ENCODE assay signal across 11 cellular contexts in the genomic region with DNA sequence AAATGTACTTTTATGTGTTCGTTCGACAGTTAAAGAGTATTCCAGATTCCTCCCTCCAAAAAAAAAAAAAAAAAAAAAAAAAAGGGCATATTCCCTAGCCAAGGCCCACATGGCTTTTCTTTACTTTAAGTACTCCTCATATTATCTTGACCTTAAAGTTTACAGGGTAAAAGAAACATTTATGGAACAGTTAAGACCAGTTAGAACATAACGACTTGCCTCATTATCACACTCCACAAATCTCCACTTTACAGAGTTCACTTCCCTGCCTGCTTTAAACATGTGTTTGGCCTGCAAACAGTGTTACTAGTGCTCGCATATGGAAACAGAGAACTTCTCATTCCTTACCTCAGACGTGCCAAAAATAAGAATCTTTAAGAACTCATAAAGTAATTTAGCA.
"Had no signal": no experiment of that assay in that cellular context is flagged by ENCODE, and none has a peak within 500 bp of the region (broad histone marks: within the 10 kb centered on the region; RNA-seq: fewer than 3 reads in every experiment).

No MANE protein-coding gene starts in this region.

- H3K27ac ChIP-seq: coronary artery, epithelial cell of prostate had no signal

- H3K4me3 ChIP-seq: coronary artery had no signal

- DNase-seq: activated CD4-positive, alpha-beta T cell treated with anti-CD3 and anti-CD28 coated beads, Interleukin-2, amount 10 ng/mL, durations not matched to agents 7 days and 5 days; activated CD4-positive, CD25-positive, alpha-beta regulatory T cell; activated effector memory CD4-positive, alpha-beta T cell treated with Interleukin-2 at 50 U/mL for 16 hours; central memory CD4-positive, alpha-beta T cell; effector CD8-positive, alpha-beta T cell; immature natural killer cell; stimulated activated CD4-positive, alpha-beta T cell treated with anti-CD3 and anti-CD28 coated beads, Interleukin-2, amount 100 ng/mL, for 24 hours; stimulated activated naive CD4-positive, alpha-beta T cell; substantia nigra had no signal
